14 cellular contexts compared by ENCODE assay signal in genomic region chr4:68062501-68062900, GRCh38.
"Had no signal": no experiment of that assay in that cellular context is flagged by ENCODE, and none has a peak within 500 bp of the region (broad histone marks: within the 10 kb centered on the region; RNA-seq: fewer than 3 reads in every experiment).

No MANE protein-coding gene starts in this region.

- DNase-seq: activated CD4-positive, alpha-beta memory T cell treated with anti-CD3 and anti-CD28 coated beads for 36 hours; activated CD8-positive, alpha-beta memory T cell treated with anti-CD3 and anti-CD28 coated beads, Interleukin-2, amount 10 ng/mL, durations not matched to agents 7 days and 5 days; activated gamma-delta T cell; activated T-cell treated with anti-CD3 and anti-CD28 coated beads, Interleukin-2, amount 50 U/mL, for 4 hours; colonic mucosa; esophagus squamous epithelium; glutamatergic neuron; stimulated activated naive CD8-positive, alpha-beta T cell treated with anti-CD3 and anti-CD28 coated beads, Interleukin-15, Interleukin-2, amounts not matched to agents 100 U/mL and 50 U/mL, for 24 hours; testis; upper lobe of right lung had no signal

- H3K4me1 Mint-ChIP-seq: activated CD8-positive, alpha-beta memory T cell treated with anti-CD3 and anti-CD28 coated beads, Interleukin-2, amount 10 ng/mL, durations not matched to agents 7 days and 5 days; mesothelial cell of epicardium had no signal

- H3K36me3 ChIP-seq: colonic mucosa, upper lobe of right lung had no signal

- H3K9me3 ChIP-seq: colonic mucosa, esophagus squamous epithelium, testis, upper lobe of right lung had no signal

- H3K27me3 Mint-ChIP-seq: activated CD4-positive, alpha-beta memory T cell treated with anti-CD3 and anti-CD28 coated beads for 36 hours; activated CD8-positive, alpha-beta memory T cell treated with anti-CD3 and anti-CD28 coated beads, Interleukin-2, amount 10 ng/mL, durations not matched to agents 7 days and 5 days had no signal

- H3K27ac ChIP-seq: colonic mucosa, esophagus squamous epithelium, testis, upper lobe of right lung, VCaP had no signal

- ATAC-seq: activated CD8-positive, alpha-beta memory T cell treated with anti-CD3 and anti-CD28 coated beads, Interleukin-2, amount 10 ng/mL, durations not matched to agents 7 days and 5 days; activated naive CD4-positive, alpha-beta T cell treated with anti-CD3 and anti-CD28 coated beads, Interleukin-2, amount 50 U/mL, for 72 hours; activated T-cell treated with anti-CD3 and anti-CD28 coated beads, Interleukin-2, amount 50 U/mL, for 4 hours; sciatic nerve; stimulated activated naive CD8-positive, alpha-beta T cell treated with anti-CD3 and anti-CD28 coated beads, Interleukin-15, Interleukin-2, amounts not matched to agents 100 U/mL and 50 U/mL, for 24 hours; upper lobe of right lung had no signal

- H3K27ac Mint-ChIP-seq: activated CD4-positive, alpha-beta memory T cell treated with anti-CD3 and anti-CD28 coated beads for 36 hours; activated CD8-positive, alpha-beta memory T cell treated with anti-CD3 and anti-CD28 coated beads, Interleukin-2, amount 10 ng/mL, durations not matched to agents 7 days and 5 days; activated naive CD4-positive, alpha-beta T cell treated with anti-CD3 and anti-CD28 coated beads, Interleukin-2, amount 50 U/mL, for 72 hours; mesothelial cell of epicardium had no signal

- H3K4me1 ChIP-seq: colonic mucosa, esophagus squamous epithelium, testis, upper lobe of right lung had no signal

- H3K4me3 ChIP-seq: colonic mucosa, esophagus squamous epithelium, testis, upper lobe of right lung had no signal

- H3K9me3 Mint-ChIP-seq: activated CD4-positive, alpha-beta memory T cell treated with anti-CD3 and anti-CD28 coated beads for 36 hours; activated T-cell treated with anti-CD3 and anti-CD28 coated beads, Interleukin-2, amount 50 U/mL, for 4 hours; mesothelial cell of epicardium had no signal

- H3K4me3 Mint-ChIP-seq: activated CD4-positive, alpha-beta memory T cell treated with anti-CD3 and anti-CD28 coated beads for 36 hours; activated CD8-positive, alpha-beta memory T cell treated with anti-CD3 and anti-CD28 coated beads, Interleukin-2, amount 10 ng/mL, durations not matched to agents 7 days and 5 days; activated T-cell treated with anti-CD3 and anti-CD28 coated beads, Interleukin-2, amount 50 U/mL, for 4 hours; mesothelial cell of epicardium had no signal

- H3K36me3 Mint-ChIP-seq: activated CD4-positive, alpha-beta memory T cell treated with anti-CD3 and anti-CD28 coated beads for 36 hours; activated CD8-positive, alpha-beta memory T cell treated with anti-CD3 and anti-CD28 coated beads, Interleukin-2, amount 10 ng/mL, durations not matched to agents 7 days and 5 days; activated naive CD4-positive, alpha-beta T cell treated with anti-CD3 and anti-CD28 coated beads, Interleukin-2, amount 50 U/mL, for 72 hours; mesothelial cell of epicardium had no signal

- H3K27me3 ChIP-seq: colonic mucosa, esophagus squamous epithelium, testis, upper lobe of right lung had no signal
